Comparison of ENCODE assay signal across 7 cellular contexts in genomic region chr5:14675309-14675708, GRCh38. TPM values are rescaled to one million over a fixed set of nuclear protein-coding genes. Genes with fewer than 3 reads are reported as not detected.
A peak's percentile ranks its signal among the peaks of the same experiment; 100 is the strongest.
DNase-seq lines count a peak whose midpoint lies in the region; ATAC-seq lines count a peak whose summit lies in the region.

No MANE protein-coding gene starts in this region.

- peak; percentile 2 for ATAC-seq in GM18499 (IDR thresholded peaks at IDR 0.05; ENCODE audit: insufficient read depth, unreplicated experiment)
- ATAC-seq in HG02571 (IDR thresholded peaks at IDR 0.05; ENCODE audit: unreplicated experiment), result peak; percentile 4

- no peaks in the 10 kb centered on the region for H3K9me3 Mint-ChIP-seq in activated naive CD8-positive, alpha-beta T cell (ENCODE audit: low read depth)

- peak overlapping the region; percentile 92 for H3K27ac Mint-ChIP-seq in activated naive CD8-positive, alpha-beta T cell

- peak overlapping the region; percentile 73 for H3K4me3 Mint-ChIP-seq in activated naive CD8-positive, alpha-beta T cell

- H3K27me3 Mint-ChIP-seq in activated naive CD8-positive, alpha-beta T cell, result no peaks in the 10 kb centered on the region

- H3K36me3 Mint-ChIP-seq in activated naive CD8-positive, alpha-beta T cell, result peaks cover 15% of the 10 kb centered on the region

- H3K4me1 Mint-ChIP-seq in activated naive CD8-positive, alpha-beta T cell (ENCODE audit: low read depth), result peaks cover 75% of the 10 kb centered on the region

- DNase-seq in renal cortical epithelial cell (ENCODE audit: low read depth) (peak; percentile 30), NCI-H1105 treated with DMSO at 0.1 percent for 48 hours (lab: John Stamatoyannopoulos, UW) (no peak), GM19238 (ENCODE audit: insufficient read length, low spot score) (no peak), HuH-7 (ENCODE audit: low spot score) (no peak)

RNA-seq across cellular contexts. Expression of gene OTULIN, which starts 10.8 kb away (rescaled TPM):
- 20.0 and 25.2 TPM in 2 replicates for total RNA-seq in renal cortical epithelial cell
